ENCODE assay signal across 1 cellular context in genomic region chr6:36780517-36781210, GRCh38.
TF ChIP-seq lines count a peak whose summit lies in the region.

No MANE protein-coding gene starts in this region.

TF ChIP-seq in GM12878, 131 proteins besides CTCF, POLR2A, EP300 and RAD21:
- peak; percentile 33; the same call in 1 of the 2 replicates for TF ChIP-seq SPI1 (IDR thresholded peaks at IDR 0.05; ENCODE audit: borderline replicate concordance, insufficient read depth, low read depth, low read length)
- TF ChIP-seq IKZF2 (IDR thresholded peaks at IDR 0.05), result no peak
- TF ChIP-seq ZNF24 (IDR thresholded peaks at IDR 0.05), result peak; percentile 46; the same call in 1 of the 2 replicates
